ENCODE assay signal across 22 cellular contexts in the genomic region with DNA sequence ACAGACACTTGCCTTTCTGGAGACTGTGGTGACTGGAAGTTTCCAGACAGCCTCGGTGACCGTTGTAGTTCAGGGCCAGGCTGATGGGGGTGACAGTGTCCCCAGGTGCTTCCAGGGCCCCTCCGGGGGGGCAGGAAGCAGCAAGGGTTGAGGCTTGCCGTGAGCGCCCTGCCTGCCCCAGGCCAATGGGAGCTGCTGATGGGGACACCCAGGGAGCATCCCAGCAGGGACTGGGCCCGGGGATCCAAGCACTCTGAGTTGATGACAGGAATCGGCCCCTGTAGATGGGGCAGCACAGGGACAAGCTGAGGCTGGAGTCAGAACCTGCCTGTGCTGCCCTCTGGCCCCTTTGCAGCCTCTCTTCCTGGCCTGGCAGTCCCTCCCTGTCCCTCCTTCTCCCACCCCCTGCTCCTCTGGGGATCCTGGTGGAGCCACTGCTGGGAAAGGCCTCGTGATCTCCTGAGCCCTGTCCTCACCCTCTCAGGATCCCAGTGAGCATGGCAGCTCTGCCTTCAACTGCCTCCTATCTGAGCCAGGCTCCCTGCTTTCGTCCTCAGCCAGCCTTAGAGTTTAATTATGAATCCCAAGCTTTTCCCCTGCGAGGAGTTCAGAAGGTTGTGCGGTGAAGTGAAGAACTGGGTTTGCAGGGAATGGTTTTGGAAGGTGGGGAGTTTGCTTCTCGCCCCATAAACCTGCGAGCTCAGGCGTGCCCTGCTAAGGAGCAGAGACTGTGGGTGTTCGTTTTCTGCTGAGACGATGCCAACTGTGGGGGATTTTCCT.
DNase-seq lines count a peak whose midpoint lies in the region; ATAC-seq, FAIRE-seq and TF ChIP-seq lines count a peak whose summit lies in the region.
"Had no signal": no experiment of that assay in that cellular context is flagged by ENCODE, and none has a peak within 500 bp of the region (broad histone marks: within the 10 kb centered on the region; RNA-seq: fewer than 3 reads in every experiment).

No MANE protein-coding gene starts in this region.

- ATAC-seq in lung (ENCODE audit: insufficient read depth, low FRiP score), result no peak
- ATAC-seq in HG03439 (IDR thresholded peaks at IDR 0.05; ENCODE audit: unreplicated experiment), result no peak
- no peak for ATAC-seq in HG02970 (IDR thresholded peaks at IDR 0.05; ENCODE audit: low FRiP score, unreplicated experiment)
- ATAC-seq: CD8-positive, alpha-beta T cell; K562 had no signal

- H3K4me3 ChIP-seq in H1 (ENCODE audit: extremely low read depth in 1 of 4, insufficient read depth in 2 of 4, low read depth in 3 of 4, low read length in 4 of 4), result no peak overlapping the region
- H3K4me3 ChIP-seq in lung, result no peak overlapping the region
- H3K4me3 ChIP-seq in stomach, result no peak overlapping the region
- H3K4me3 ChIP-seq: K562 had no signal

- WGBS in H1 (ENCODE audit: extremely low coverage in 1 of 2, insufficient coverage in 1 of 2, insufficient read length in 1 of 2, insufficient replicate concordance in 2 of 2, low coverage in 1 of 2, low lambda C conversion rate in 2 of 2, missing lambda C conversion rate in 1 of 2), 2 experiments, result 94% methylated on average over 16 of the region's 16 CpGs; no CpG with 5 or more reads in 1 of the 2 experiments
- 87 to 89% methylated on average over 16 of the region's 16 CpGs for WGBS in lung, 2 donors
- 83 to 92% (median 85%) methylated on average over 15 to 16 of the region's 16 CpGs for WGBS in stomach, 5 donors

- H2BK120ac ChIP-seq in H1 (replicated peaks; ENCODE audit: low read depth, low read length), result no peak overlapping the region

- no peak overlapping the region for H3K56ac ChIP-seq in H1 (replicated peaks; ENCODE audit: insufficient read length, low read depth, low read length)

- H2BK20ac ChIP-seq in H1 (ENCODE audit: low read length), result no peak overlapping the region

- H3K27me3 Mint-ChIP-seq in activated CD4-positive, alpha-beta memory T cell treated with anti-CD3 and anti-CD28 coated beads, Interleukin-2, amount 10 ng/mL, durations not matched to agents 7 days and 5 days, result no peaks in the 10 kb centered on the region
- peaks cover 4% of the 10 kb centered on the region for H3K27me3 Mint-ChIP-seq in activated CD4-positive, alpha-beta memory T cell treated with anti-CD3 and anti-CD28 coated beads for 36 hours

- no peak for TF ChIP-seq RAD21 in H1 (IDR thresholded peaks at IDR 0.05 in 1 of 2, conservative IDR thresholded peaks at IDR 0.05 in 1 of 2; ENCODE audit: low read depth in 2 of 2, low read length in 2 of 2)

- no peak overlapping the region for H3K27ac ChIP-seq in H1 (ENCODE audit: low read depth, low read length)
- no peak overlapping the region for H3K27ac ChIP-seq in lung (ENCODE audit: low read depth in 1 of 2, low read length in 1 of 2)
- H3K27ac ChIP-seq in stomach, result no peak overlapping the region
- H3K27ac ChIP-seq: RWPE1 had no signal

- no peak overlapping the region for H3K9ac ChIP-seq in H1 (replicated peaks in 1 of 4; ENCODE audit: extremely low read depth in 1 of 4, low read depth in 3 of 4, low read length in 3 of 4)

- H4K8ac ChIP-seq in H1 (ENCODE audit: extremely low read depth, insufficient read depth, low read length), result no peak overlapping the region

- H2AFZ ChIP-seq in H1 (ENCODE audit: low read length), result no peak overlapping the region

- H3K36me3 ChIP-seq in H1 (ENCODE audit: control insufficient read depth in 2 of 4, insufficient read depth in 4 of 4, low read length in 3 of 4), result no peaks in the 10 kb centered on the region
- no peaks in the 10 kb centered on the region for H3K36me3 ChIP-seq in lung (ENCODE audit: control insufficient read depth in 2 of 2, insufficient read depth in 2 of 2, low read length in 2 of 2)
- H3K36me3 ChIP-seq in stomach, result no peaks in the 10 kb centered on the region

- CTCF ChIA-PET in activated CD4-positive, alpha-beta memory T cell treated with anti-CD3 and anti-CD28 coated beads, Interleukin-2, amount 10 ng/mL, durations not matched to agents 7 days and 5 days (lab: Charles Lee), result no interaction called here
- CTCF ChIA-PET in activated CD4-positive, alpha-beta memory T cell treated with anti-CD3 and anti-CD28 coated beads for 36 hours (lab: Charles Lee), result no interaction called here
- CTCF ChIA-PET in H1 (lab: Charles Lee; ENCODE audit: partially characterized antibody), result interaction anchor here (0.6 to 1.1 kb wide), 4 partner anchors 12 to 274 kb away, joined by 3 to 6 read pairs (median 4); no protein-coding TSS in a partner anchor

- H3K4me1 Mint-ChIP-seq in activated CD4-positive, alpha-beta memory T cell treated with anti-CD3 and anti-CD28 coated beads, Interleukin-2, amount 10 ng/mL, durations not matched to agents 7 days and 5 days, result no peaks in the 10 kb centered on the region
- H3K4me1 Mint-ChIP-seq in activated CD4-positive, alpha-beta memory T cell treated with anti-CD3 and anti-CD28 coated beads for 36 hours (ENCODE audit: low read depth), result no peaks in the 10 kb centered on the region
- H3K4me1 Mint-ChIP-seq: H9 had no signal

- no peak for TF ChIP-seq CTCF in H1 (IDR thresholded peaks at IDR 0.05; ENCODE audit: control extremely low read depth in 1 of 3, insufficient read depth in 1 of 3, low read depth in 1 of 3, low read length in 3 of 3)
- no peak for TF ChIP-seq CTCF in lung (IDR thresholded peaks at IDR 0.05; ENCODE audit: control extremely low read depth, extremely low read depth)
- TF ChIP-seq CTCF in stomach (IDR thresholded peaks at IDR 0.05), result no peak

- no peak overlapping the region for H3K4me3 Mint-ChIP-seq in activated CD4-positive, alpha-beta memory T cell treated with anti-CD3 and anti-CD28 coated beads, Interleukin-2, amount 10 ng/mL, durations not matched to agents 7 days and 5 days
- H3K4me3 Mint-ChIP-seq in activated CD4-positive, alpha-beta memory T cell treated with anti-CD3 and anti-CD28 coated beads for 36 hours, result no peak overlapping the region
- H3K4me3 Mint-ChIP-seq: CD8-positive, alpha-beta T cell; H9 had no signal

- no peak for TF ChIP-seq EP300 in H1 (IDR thresholded peaks at IDR 0.05; ENCODE audit: borderline replicate concordance in 1 of 2, low read depth in 2 of 2, low read length in 2 of 2)
- no peak for TF ChIP-seq EP300 in stomach (IDR thresholded peaks at IDR 0.05)

- H3K27me3 ChIP-seq in H1 (replicated peaks in 1 of 4; ENCODE audit: control insufficient read depth in 3 of 4, extremely low read depth in 1 of 4, insufficient read depth in 3 of 4, low read length in 3 of 4) (no peaks in the 10 kb centered on the region), lung (ENCODE audit: control insufficient read depth, insufficient read depth) (no peaks in the 10 kb centered on the region), stomach (no peaks in the 10 kb centered on the region)

- no peak overlapping the region for H3K14ac ChIP-seq in H1 (ENCODE audit: insufficient read length)

- no peak overlapping the region for H4K5ac ChIP-seq in H1 (ENCODE audit: insufficient read length, low read depth, low read length)

- H2AK5ac ChIP-seq in H1 (ENCODE audit: low read depth, low read length), result no peak overlapping the region

- FAIRE-seq in H1 (lab: Jason Lieb, UNC), result no peak
- FAIRE-seq: D721Med, G401.6, K562 had no signal

- H3K4ac ChIP-seq in H1 (replicated peaks; ENCODE audit: insufficient read length, low read depth, low read length), result no peak overlapping the region

- H3K27ac Mint-ChIP-seq in activated CD4-positive, alpha-beta memory T cell treated with anti-CD3 and anti-CD28 coated beads, Interleukin-2, amount 10 ng/mL, durations not matched to agents 7 days and 5 days, result no peak overlapping the region
- no peak overlapping the region for H3K27ac Mint-ChIP-seq in activated CD4-positive, alpha-beta memory T cell treated with anti-CD3 and anti-CD28 coated beads for 36 hours
- H3K27ac Mint-ChIP-seq: CD8-positive, alpha-beta T cell had no signal

- H3K9me3 ChIP-seq in H1 (ENCODE audit: insufficient read depth in 2 of 2, low read depth in 1 of 2, low read length in 1 of 2), result no peaks in the 10 kb centered on the region
- no peaks in the 10 kb centered on the region for H3K9me3 ChIP-seq in lung (ENCODE audit: control insufficient read depth in 2 of 2, insufficient read depth in 1 of 2, low read length in 1 of 2)
- H3K9me3 ChIP-seq in stomach, result no peaks in the 10 kb centered on the region

- no peak overlapping the region for H4K91ac ChIP-seq in H1 (replicated peaks; ENCODE audit: insufficient read length, low read length)

- no peaks in the 10 kb centered on the region for H3K36me3 Mint-ChIP-seq in activated CD4-positive, alpha-beta memory T cell treated with anti-CD3 and anti-CD28 coated beads, Interleukin-2, amount 10 ng/mL, durations not matched to agents 7 days and 5 days (ENCODE audit: low read depth)
- no peaks in the 10 kb centered on the region for H3K36me3 Mint-ChIP-seq in activated CD4-positive, alpha-beta memory T cell treated with anti-CD3 and anti-CD28 coated beads for 36 hours
- H3K36me3 Mint-ChIP-seq: CD8-positive, alpha-beta T cell had no signal

- no peaks in the 10 kb centered on the region for H3K23me2 ChIP-seq in H1 (ENCODE audit: low read depth, low read length)

- H2BK12ac ChIP-seq in H1 (ENCODE audit: low read depth, low read length), result no peak overlapping the region

- DNase-seq in activated CD4-positive, alpha-beta memory T cell treated with anti-CD3 and anti-CD28 coated beads, Interleukin-2, amount 10 ng/mL, durations not matched to agents 7 days and 5 days, result peak; percentile 9
- DNase-seq in activated CD4-positive, alpha-beta memory T cell treated with anti-CD3 and anti-CD28 coated beads for 36 hours, result no peak
- peak in 1 of 2 experiments; percentile 38 for DNase-seq in H1 (ENCODE audit: low read depth in 1 of 2, low spot score in 2 of 2)
- peak; percentile 27 for DNase-seq in lung (ENCODE audit: low spot score)
- peak; percentile 14 for DNase-seq in stomach
- DNase-seq in NCI-H1105 treated with DMSO at 0.1 percent for 48 hours (lab: John Stamatoyannopoulos, UW), result no peak
- DNase-seq: 8988T, DND-41, H9, MV-4-11, NCI-H1436, NCI-H2029, NCI-H2171, NCI-H446, OCI-M1 had no signal

- no peak for TF ChIP-seq POLR2A in H1 (IDR thresholded peaks at IDR 0.05; ENCODE audit: control extremely low read depth in 1 of 2, low read depth in 2 of 2, low read length in 2 of 2)
- no peak for TF ChIP-seq POLR2A in stomach (IDR thresholded peaks at IDR 0.05)

- H3K23ac ChIP-seq in H1 (ENCODE audit: insufficient read length), result no peak overlapping the region

- peaks cover 2% of the 10 kb centered on the region for H3K9me3 Mint-ChIP-seq in activated CD4-positive, alpha-beta memory T cell treated with anti-CD3 and anti-CD28 coated beads, Interleukin-2, amount 10 ng/mL, durations not matched to agents 7 days and 5 days
- H3K9me3 Mint-ChIP-seq in activated CD4-positive, alpha-beta memory T cell treated with anti-CD3 and anti-CD28 coated beads for 36 hours, result peaks cover 3% of the 10 kb centered on the region
- H3K9me3 Mint-ChIP-seq: H9 had no signal

- H4K20me1 ChIP-seq in H1 (replicated peaks in 1 of 2; ENCODE audit: control insufficient read depth in 1 of 2, insufficient read depth in 2 of 2, low read length in 2 of 2), result peaks cover 3 to 6% of the 10 kb centered on the region in 2 experiments

- no peaks in the 10 kb centered on the region; a peak in 1 of 7 replicates for H3K4me1 ChIP-seq in H1 (replicated peaks in 1 of 4; ENCODE audit: control insufficient read depth in 3 of 4, insufficient read depth in 4 of 4, low read length in 3 of 4)
- H3K4me1 ChIP-seq in lung (ENCODE audit: control insufficient read depth in 2 of 2, insufficient read depth in 2 of 2, low read length in 2 of 2), result no peaks in the 10 kb centered on the region
- H3K4me1 ChIP-seq in stomach, result no peaks in the 10 kb centered on the region

- no peak overlapping the region for H3K4me2 ChIP-seq in H1 (ENCODE audit: insufficient read depth in 1 of 2, low read depth in 2 of 2, low read length in 2 of 2)

- POLR2A ChIA-PET in activated CD4-positive, alpha-beta memory T cell treated with anti-CD3 and anti-CD28 coated beads, Interleukin-2, amount 10 ng/mL, durations not matched to agents 7 days and 5 days (lab: Charles Lee), result no interaction called here
- POLR2A ChIA-PET in activated CD4-positive, alpha-beta memory T cell treated with anti-CD3 and anti-CD28 coated beads for 36 hours (lab: Charles Lee), result no interaction called here
- POLR2A ChIA-PET in H1 (lab: Charles Lee; ENCODE audit: partially characterized antibody), result no interaction called here

- no peak overlapping the region for H3K18ac ChIP-seq in H1 (ENCODE audit: extremely low read depth, low read length)

- no peaks in the 10 kb centered on the region for H3K79me2 ChIP-seq in H1 (ENCODE audit: control insufficient read depth in 1 of 2, insufficient read depth in 2 of 2, low read length in 2 of 2)

- H2BK5ac ChIP-seq in H1 (ENCODE audit: low read depth, low read length), result peak overlapping the region; percentile 71; the same call in 1 of the 2 replicates

- no peaks in the 10 kb centered on the region; the same call in none of the 2 replicates for H3K79me1 ChIP-seq in H1 (ENCODE audit: low read depth, low read length)

- no peak overlapping the region for H2BK15ac ChIP-seq in H1 (ENCODE audit: low read length)

- intact Hi-C loops in activated CD4-positive, alpha-beta memory T cell treated with anti-CD3 and anti-CD28 coated beads for 36 hours (cut with micrococcal nuclease), result no loop called here
- intact Hi-C loops in stomach (cut with DNase I; ENCODE audit: low total_unique reads), result no loop called here

Comparison
In these comparisons a context has a peak if more than half of its experiments do, and no peak if none do; other contexts are left out.
1. DNase-seq: peak in activated CD4-positive, alpha-beta memory T cell treated with anti-CD3 and anti-CD28 coated beads, Interleukin-2, amount 10 ng/mL, durations not matched to agents 7 days and 5 days (single experiment), lung (single experiment) and stomach (single experiment); none in activated CD4-positive, alpha-beta memory T cell treated with anti-CD3 and anti-CD28 coated beads for 36 hours (single experiment) and NCI-H1105 treated with DMSO at 0.1 percent for 48 hours (single experiment).